In genomic region chr20:10576411-10576810, GRCh38 we compare ENCODE assay signal across 26 cellular contexts.
"Had no signal": no experiment of that assay in that cellular context is flagged by ENCODE, and none has a peak within 500 bp of the region (broad histone marks: within the 10 kb centered on the region; RNA-seq: fewer than 3 reads in every experiment).

No MANE protein-coding gene starts in this region.

- DNase-seq: activated CD4-positive, alpha-beta memory T cell treated with anti-CD3 and anti-CD28 coated beads, Interleukin-2, amount 10 ng/mL, durations not matched to agents 7 days and 5 days; activated CD4-positive, alpha-beta T cell treated with anti-CD3 and anti-CD28 coated beads, Interleukin-2, amount 10 ng/mL, durations not matched to agents 24 days and 14 days; activated effector memory CD4-positive, alpha-beta T cell treated with anti-CD3 and anti-CD28 coated beads, Interleukin-2, amount 50 U/mL, for 16 hours; activated naive CD4-positive, alpha-beta T cell treated with anti-CD3 and anti-CD28 coated beads, Interleukin-2, amount 10 ng/mL, durations not matched to agents 7 days and 5 days; activated naive CD8-positive, alpha-beta T cell treated with anti-CD3 and anti-CD28 coated beads, Interleukin-2, amount 50 U/mL, for 24 hours; activated T-cell treated with anti-CD3 and anti-CD28 coated beads, Interleukin-2, amount 50 U/mL, for 72 hours; aorta; central memory CD4-positive, alpha-beta T cell; dorsolateral prefrontal cortex; head of caudate nucleus; left cardiac atrium; right cardiac atrium; stimulated activated CD4-positive, alpha-beta T cell treated with anti-CD3 and anti-CD28 coated beads, Interleukin-2, amount 100 ng/mL, for 24 hours; stimulated activated naive CD4-positive, alpha-beta T cell; T-cell; testis; upper lobe of left lung had no signal

- H3K36me3 Mint-ChIP-seq: natural killer cell treated with Interleukin-12 subunit alpha and Interleukin-12 subunit beta and Interleukin-15 and Interleukin-18, amount 100 ng/mL, for 72 hours had no signal

- H3K79me2 ChIP-seq: parathyroid adenoma had no signal

- H3K9me3 ChIP-seq: gastroesophageal sphincter, neutrophil, testis, upper lobe of left lung had no signal

- H3K4me3 ChIP-seq: dorsolateral prefrontal cortex, gastroesophageal sphincter, testis, upper lobe of left lung had no signal

- H3K36me3 ChIP-seq: gastroesophageal sphincter, neutrophil, upper lobe of left lung had no signal

- H3K27me3 Mint-ChIP-seq: activated CD4-positive, alpha-beta memory T cell treated with anti-CD3 and anti-CD28 coated beads, Interleukin-2, amount 10 ng/mL, durations not matched to agents 7 days and 5 days; activated CD4-positive, alpha-beta T cell treated with anti-CD3 and anti-CD28 coated beads, Interleukin-2, amount 10 ng/mL, durations not matched to agents 24 days and 14 days; activated naive CD4-positive, alpha-beta T cell treated with anti-CD3 and anti-CD28 coated beads, Interleukin-2, amount 10 ng/mL, durations not matched to agents 7 days and 5 days; activated naive CD8-positive, alpha-beta T cell treated with anti-CD3 and anti-CD28 coated beads, Interleukin-2, amount 50 U/mL, for 24 hours; natural killer cell treated with Interleukin-12 subunit alpha and Interleukin-12 subunit beta and Interleukin-15 and Interleukin-18, amount 100 ng/mL, for 72 hours; T-cell had no signal

- H3K4me3 Mint-ChIP-seq: activated CD4-positive, alpha-beta memory T cell treated with anti-CD3 and anti-CD28 coated beads, Interleukin-2, amount 10 ng/mL, durations not matched to agents 7 days and 5 days; activated CD4-positive, alpha-beta T cell treated with anti-CD3 and anti-CD28 coated beads, Interleukin-2, amount 10 ng/mL, durations not matched to agents 24 days and 14 days; activated naive CD4-positive, alpha-beta T cell treated with anti-CD3 and anti-CD28 coated beads, Interleukin-2, amount 10 ng/mL, durations not matched to agents 7 days and 5 days; activated naive CD8-positive, alpha-beta T cell treated with anti-CD3 and anti-CD28 coated beads, Interleukin-2, amount 50 U/mL, for 24 hours; activated T-cell treated with anti-CD3 and anti-CD28 coated beads, Interleukin-2, amount 50 U/mL, for 72 hours; natural killer cell treated with Interleukin-12 subunit alpha and Interleukin-12 subunit beta and Interleukin-15 and Interleukin-18, amount 100 ng/mL, for 72 hours; T-cell; T-helper 2 cell treated with Interferon-gamma antibody and Interleukin-4, amounts not matched to agents 5 μg/mL and 100 μg/mL, for 36 hours had no signal

- FAIRE-seq: colon, islet of Langerhans had no signal

- ATAC-seq: activated CD4-positive, CD25-positive, alpha-beta regulatory T cell treated with anti-CD3 and anti-CD28 coated beads, Interleukin-2, amount 50 U/mL, for 24 hours; activated naive CD8-positive, alpha-beta T cell treated with anti-CD3 and anti-CD28 coated beads, Interleukin-2, amount 50 U/mL, for 24 hours; activated T-cell treated with anti-CD3 and anti-CD28 coated beads, Interleukin-2, amount 50 U/mL, for 72 hours; gastroesophageal sphincter; left cardiac atrium; natural killer cell treated with Interleukin-12 subunit alpha and Interleukin-12 subunit beta and Interleukin-15 and Interleukin-18, amount 100 ng/mL, for 72 hours; right cardiac atrium; T-cell had no signal

- H3K27ac Mint-ChIP-seq: activated CD4-positive, alpha-beta memory T cell treated with anti-CD3 and anti-CD28 coated beads, Interleukin-2, amount 10 ng/mL, durations not matched to agents 7 days and 5 days; activated CD4-positive, alpha-beta T cell treated with anti-CD3 and anti-CD28 coated beads, Interleukin-2, amount 10 ng/mL, durations not matched to agents 24 days and 14 days; activated naive CD4-positive, alpha-beta T cell treated with anti-CD3 and anti-CD28 coated beads, Interleukin-2, amount 10 ng/mL, durations not matched to agents 7 days and 5 days; activated naive CD8-positive, alpha-beta T cell treated with anti-CD3 and anti-CD28 coated beads, Interleukin-2, amount 50 U/mL, for 24 hours; activated T-cell treated with anti-CD3 and anti-CD28 coated beads, Interleukin-2, amount 50 U/mL, for 72 hours; natural killer cell treated with Interleukin-12 subunit alpha and Interleukin-12 subunit beta and Interleukin-15 and Interleukin-18, amount 100 ng/mL, for 72 hours; T-cell; T-helper 2 cell treated with Interferon-gamma antibody and Interleukin-4, amounts not matched to agents 5 μg/mL and 100 μg/mL, for 36 hours had no signal

- H3K27ac ChIP-seq: dorsolateral prefrontal cortex, gastroesophageal sphincter, neutrophil, parathyroid adenoma, testis, upper lobe of left lung, VCaP had no signal

- H3K9me3 Mint-ChIP-seq: activated CD4-positive, alpha-beta memory T cell treated with anti-CD3 and anti-CD28 coated beads, Interleukin-2, amount 10 ng/mL, durations not matched to agents 7 days and 5 days; activated CD4-positive, alpha-beta T cell treated with anti-CD3 and anti-CD28 coated beads, Interleukin-2, amount 10 ng/mL, durations not matched to agents 24 days and 14 days; activated naive CD4-positive, alpha-beta T cell treated with anti-CD3 and anti-CD28 coated beads, Interleukin-2, amount 10 ng/mL, durations not matched to agents 7 days and 5 days; activated naive CD8-positive, alpha-beta T cell treated with anti-CD3 and anti-CD28 coated beads, Interleukin-2, amount 50 U/mL, for 24 hours; activated T-cell treated with anti-CD3 and anti-CD28 coated beads, Interleukin-2, amount 50 U/mL, for 72 hours; natural killer cell treated with Interleukin-12 subunit alpha and Interleukin-12 subunit beta and Interleukin-15 and Interleukin-18, amount 100 ng/mL, for 72 hours; T-cell; T-helper 2 cell treated with Interferon-gamma antibody and Interleukin-4, amounts not matched to agents 5 μg/mL and 100 μg/mL, for 36 hours had no signal

- H3K27me3 ChIP-seq: dorsolateral prefrontal cortex, gastroesophageal sphincter, neutrophil, testis, upper lobe of left lung had no signal

- H3K4me1 ChIP-seq: gastroesophageal sphincter, testis had no signal
